1 cellular context compared by ENCODE assay signal in the genomic region with DNA sequence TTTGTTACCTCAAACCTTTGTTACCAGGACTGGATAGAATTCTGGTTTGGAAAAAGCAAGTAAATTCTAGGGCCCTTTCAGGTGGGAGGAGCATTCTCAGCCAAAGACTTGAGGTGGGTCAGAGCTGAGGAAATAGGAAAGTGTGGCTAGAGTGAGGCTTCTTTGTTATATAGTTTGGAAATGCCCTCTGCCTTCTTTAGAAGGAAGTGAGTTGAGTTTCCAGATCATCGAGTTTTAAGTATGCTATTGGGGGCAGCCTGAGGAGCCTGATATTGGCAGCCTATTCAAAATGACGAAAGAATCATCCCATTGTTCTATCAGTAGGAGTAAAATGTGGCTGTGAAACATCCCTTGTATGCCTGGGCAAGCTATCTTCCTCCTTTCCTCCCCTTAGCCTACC.
TF ChIP-seq lines count a peak whose summit lies in the region.

No MANE protein-coding gene starts in this region.

TF ChIP-seq in GM12878, 131 proteins besides CTCF, POLR2A, EP300 and RAD21 (continued from another document):
- TF ChIP-seq HSF1 (IDR thresholded peaks at IDR 0.05; ENCODE audit: low read depth, low read length) (no peak), RAD51 (IDR thresholded peaks at IDR 0.05) (no peak), EED (IDR thresholded peaks at IDR 0.05; ENCODE audit: low read depth) (no peak), EZH2 (IDR thresholded peaks at IDR 0.05; ENCODE audit: borderline replicate concordance, control insufficient read depth, low read depth, low read length) (no peak), ZNF622 (IDR thresholded peaks at IDR 0.05) (no peak), STAT1 (conservative IDR thresholded peaks at IDR 0.05) (no peak), SREBF2 (IDR thresholded peaks at IDR 0.05; ENCODE audit: low read length) (no peak), BCL11A (IDR thresholded peaks at IDR 0.05; ENCODE audit: low read depth, low read length) (no peak)
